ENCODE assay signal across 11 cellular contexts in the genomic region with DNA sequence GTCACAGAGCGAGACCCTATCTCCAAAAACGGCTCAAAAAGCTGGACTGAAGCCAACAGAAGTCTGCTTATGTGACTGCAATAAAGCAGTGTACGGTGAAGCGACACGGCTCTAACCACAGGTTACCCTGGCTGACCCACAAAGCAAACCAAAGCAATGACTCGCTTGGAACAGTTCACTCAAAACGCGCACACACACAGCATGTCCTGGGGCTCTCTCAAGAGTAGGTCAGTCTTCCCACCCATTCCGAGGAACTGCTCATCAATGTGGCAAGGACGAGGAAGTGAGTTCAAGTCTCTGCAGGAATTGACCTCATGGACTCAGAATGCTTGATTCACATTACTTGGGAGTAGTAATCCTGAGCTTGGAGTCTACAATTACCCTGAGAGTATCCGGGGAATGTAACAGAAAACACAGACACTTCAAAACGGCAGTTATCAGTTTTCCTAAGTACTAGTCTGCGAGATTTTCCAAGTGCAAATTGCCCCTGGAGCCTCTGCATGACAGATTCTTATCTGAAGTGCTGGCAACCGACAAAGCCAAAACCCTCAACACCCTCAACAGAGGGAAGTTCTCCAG. TPM values are rescaled to one million over a fixed set of nuclear protein-coding genes. Genes with fewer than 3 reads are reported as not detected.
DNase-seq lines count a peak whose midpoint lies in the region; ATAC-seq, FAIRE-seq and TF ChIP-seq lines count a peak whose summit lies in the region.
"Had no signal": no experiment of that assay in that cellular context is flagged by ENCODE, and none has a peak within 500 bp of the region (broad histone marks: within the 10 kb centered on the region; RNA-seq: fewer than 3 reads in every experiment).

No MANE protein-coding gene starts in this region.

- H3K27me3 Mint-ChIP-seq in Calu3 (ENCODE audit: unreplicated experiment) = no peaks in the 10 kb centered on the region
- H3K27me3 Mint-ChIP-seq: activated naive CD8-positive, alpha-beta T cell treated with anti-CD3 and anti-CD28 coated beads, Interleukin-2, amount 10 ng/mL, durations not matched to agents 7 days and 5 days had no signal

- H4K20me1 ChIP-seq in K562 (replicated peaks; ENCODE audit: control insufficient read depth, insufficient read depth, low read length) = no peaks in the 10 kb centered on the region

- H3K27ac ChIP-seq in K562 (ENCODE audit: extremely low read depth, low read depth, low read length) = no peak overlapping the region
- H3K27ac ChIP-seq: Peyer's patch had no signal

- no peak overlapping the region for H3K27ac Mint-ChIP-seq in Calu3 (ENCODE audit: unreplicated experiment)
- H3K27ac Mint-ChIP-seq: activated naive CD8-positive, alpha-beta T cell treated with anti-CD3 and anti-CD28 coated beads, Interleukin-2, amount 10 ng/mL, durations not matched to agents 7 days and 5 days had no signal

- no peak overlapping the region for H2AFZ ChIP-seq in K562 (ENCODE audit: low read depth, low read length)

- DNase-seq in Calu3 (peak; percentile 28), LNCaP clone FGC (ENCODE audit: low read depth) (peak; percentile 40), K562 (ENCODE audit: extremely low read depth in 1 of 4, low spot score in 3 of 4) (peak in 2 of 4 experiments; percentile 19 to 35), myocyte (ENCODE audit: low read depth) (peak; percentile 62), hypothalamus (lab: John Stamatoyannopoulos, UW) (no peak), KG1 (lab: John Stamatoyannopoulos, UW) (no peak)
- DNase-seq: activated naive CD8-positive, alpha-beta T cell treated with anti-CD3 and anti-CD28 coated beads, Interleukin-2, amount 10 ng/mL, durations not matched to agents 7 days and 5 days; Peyer's patch had no signal

- no peaks in the 10 kb centered on the region for H3K9me1 ChIP-seq in K562 (ENCODE audit: control insufficient read depth, insufficient read depth, low read length)

- H3K27me3 ChIP-seq in K562 (ENCODE audit: control insufficient read depth in 2 of 2, insufficient read depth in 2 of 2, low read length in 2 of 2) = no peaks in the 10 kb centered on the region
- H3K27me3 ChIP-seq: Peyer's patch had no signal

- BruUV-seq in Calu3 (replicated peaks; lab: Mats Ljungman, UMichigan) = no TSS peak
- BruUV-seq in K562 (replicated peaks; lab: Mats Ljungman, UMichigan) = no TSS peak

- no peaks in the 10 kb centered on the region for H3K9me3 ChIP-seq in K562 (replicated peaks; ENCODE audit: control insufficient read depth, insufficient read depth, low read depth, low read length)
- H3K9me3 ChIP-seq: Peyer's patch had no signal

- H3K4me1 ChIP-seq in K562 (replicated peaks in 1 of 2; ENCODE audit: control insufficient read depth in 2 of 2, insufficient read depth in 2 of 2, low read length in 2 of 2) = no peaks in the 10 kb centered on the region; a peak in 2 of 5 replicates
- H3K4me1 ChIP-seq: Peyer's patch had no signal

- no peaks in the 10 kb centered on the region for H3K79me2 ChIP-seq in K562 (ENCODE audit: control insufficient read depth, insufficient read depth, low read length)

- H3K9ac ChIP-seq in K562 (ENCODE audit: insufficient read depth in 1 of 2, low read depth in 2 of 2, low read length in 2 of 2) = no peak overlapping the region

- TF ChIP-seq POLR2A in K562 (conservative IDR thresholded peaks at IDR 0.05) = no peak

- in situ Hi-C loops in K562 (cut with MboI) = no loop called here

- peaks cover 83% of the 10 kb centered on the region; the same call in 2 of the 3 replicates for H3K36me3 ChIP-seq in K562 (ENCODE audit: control insufficient read depth, insufficient read depth, low read length)

- no peaks in the 10 kb centered on the region for H3K9me3 Mint-ChIP-seq in Calu3 (ENCODE audit: low read depth, unreplicated experiment)
- H3K9me3 Mint-ChIP-seq: activated naive CD8-positive, alpha-beta T cell treated with anti-CD3 and anti-CD28 coated beads, Interleukin-2, amount 10 ng/mL, durations not matched to agents 7 days and 5 days had no signal

- TF ChIP-seq EP300 in K562 (IDR thresholded peaks at IDR 0.05; ENCODE audit: low read length) = no peak

- WGBS in K562 (ENCODE audit: insufficient coverage, low coverage, missing lambda C conversion rate) = 33% methylated on average over 9 of the region's 14 CpGs

- peak; percentile 35 for FAIRE-seq in K562 (lab: Jason Lieb, UNC)

- no peak for TF ChIP-seq RAD21 in K562 (CRISPR knock-in tag; conservative IDR thresholded peaks at IDR 0.05 in 1 of 2, IDR thresholded peaks at IDR 0.05 in 1 of 2)

- peaks cover 17% of the 10 kb centered on the region for H3K4me1 Mint-ChIP-seq in Calu3 (ENCODE audit: low read depth, unreplicated experiment)

- peaks cover 40% of the 10 kb centered on the region for H3K36me3 Mint-ChIP-seq in Calu3 (ENCODE audit: insufficient read depth, unreplicated experiment)

- TF ChIP-seq CTCF in Calu3 (IDR thresholded peaks at IDR 0.05; ENCODE audit: unreplicated experiment) (no peak), LNCaP clone FGC (IDR thresholded peaks at IDR 0.05; ENCODE audit: control insufficient read depth, extremely low read depth, insufficient read depth) (no peak), K562 (IDR thresholded peaks at IDR 0.05 in 2 of 3, conservative IDR thresholded peaks at IDR 0.05 in 1 of 3; ENCODE audit: insufficient read depth in 2 of 3, low read depth in 1 of 3, low read length in 3 of 3) (no peak)

- CTCF ChIA-PET in Calu3 (lab: Charles Lee) (interaction anchor here (0.9 kb wide), 1 partner anchor 289 kb away, joined by 6 read pairs; no protein-coding TSS in a partner anchor), K562 (lab: Yijun Ruan, JAX; ENCODE audit: low intra/inter-chr PET ratio) (no interaction called here)

- POLR2A ChIA-PET in K562 (lab: Yijun Ruan, JAX) = no interaction called here

- no peak overlapping the region for H3K4me2 ChIP-seq in K562 (ENCODE audit: insufficient read depth, low read length)

- no peak overlapping the region for H3K4me3 ChIP-seq in LNCaP clone FGC (ENCODE audit: low read depth, low read length)
- H3K4me3 ChIP-seq in K562 = no peak overlapping the region
- H3K4me3 ChIP-seq: Peyer's patch had no signal

- intact Hi-C loops in Calu3 (cut with micrococcal nuclease; ENCODE audit: unreplicated experiment) = no loop called here
- intact Hi-C loops in K562 (cut with micrococcal nuclease) = no loop called here

- ATAC-seq in K562 = no peak
- ATAC-seq in GM18498 (IDR thresholded peaks at IDR 0.05; ENCODE audit: unreplicated experiment) = no peak
- no peak for ATAC-seq in GM18868 (IDR thresholded peaks at IDR 0.05; ENCODE audit: unreplicated experiment)
- ATAC-seq: left lobe of liver had no signal

- no peak overlapping the region for H3K4me3 Mint-ChIP-seq in Calu3 (ENCODE audit: low read depth, unreplicated experiment)
- H3K4me3 Mint-ChIP-seq: activated naive CD8-positive, alpha-beta T cell treated with anti-CD3 and anti-CD28 coated beads, Interleukin-2, amount 10 ng/mL, durations not matched to agents 7 days and 5 days had no signal

RNA-seq across cellular contexts. Expression of a gene that starts 25.4 kb away (rescaled TPM):
- 55.0 and 56.9 TPM in 2 replicates for total RNA-seq in Calu3 (2022)
- 101 and 191 TPM in 2 replicates for total RNA-seq in K562 (2011; cell fraction: chromatin; rRNA removed; ENCODE audit: low replicate concordance)
- total RNA-seq in K562 (2011; cell fraction: nucleolus; rRNA removed) = 108 and 112 TPM in 2 replicates
- 98.5 and 106 TPM in 2 replicates for total RNA-seq in K562 (2011; cell fraction: nucleoplasm; rRNA removed)
- 17.4 and 23.9 TPM in 2 replicates for total RNA-seq in K562 (2014; rRNA removed)
- 6.8 and 8.2 TPM in 2 replicates for total RNA-seq in K562 (2014; rRNA removed; fragmentation: Illumina TruSeq; extraction: Trizol)
- 8.3 and 10.3 TPM in 2 replicates for total RNA-seq in K562 (2015; rRNA removed; fragmentation: Illumina TruSeq; extraction: Trizol)
- 80.3 and 96.4 TPM in 2 replicates for total RNA-seq in K562 (2021)
- 7.9 and 34.2 TPM in 2 replicates for polyA plus RNA-seq in K562 (2011; rRNA removed)
- polyA plus RNA-seq in K562 (2011; cell fraction: cytosol; rRNA removed) = 8.8 and 12.9 TPM in 2 replicates
- polyA plus RNA-seq in K562 (2011; cell fraction: nucleus; rRNA removed) = 89.1 and 93.1 TPM in 2 replicates
- 36.7 and 40.6 TPM in 2 replicates for polyA plus RNA-seq in K562 (2012)
- 24.0 and 35.1 TPM in 2 replicates for polyA plus RNA-seq in K562 (2014; fragmentation: Illumina TruSeq; extraction: Trizol)
- under 1 TPM; 0.29 to 0.53 TPM for polyA plus RNA-seq in K562 (2014; fragmentation: Nextera tagmentation; extraction: Ambion mirVana)
- 17.3 and 20.3 TPM in 2 replicates for polyA plus RNA-seq in K562 (2014; rRNA removed)
- 14.8 and 20.7 TPM in 2 replicates for polyA minus RNA-seq in K562 (2011; rRNA and poly(A)+ RNA removed)
- polyA minus RNA-seq in K562 (2011; cell fraction: cytosol; rRNA and poly(A)+ RNA removed) = 29.0 and 30.2 TPM in 2 replicates
- 47.8 and 62.3 TPM in 2 replicates for polyA minus RNA-seq in K562 (2011; cell fraction: nucleus; rRNA and poly(A)+ RNA removed)
- total RNA-seq in myocyte = 31.3 and 52.0 TPM in 2 replicates
- 29.0 TPM for polyA plus RNA-seq in myocyte (2012)

RNA-seq across cellular contexts. Expression of a gene that starts 31.9 kb away (rescaled TPM):
- total RNA-seq in Calu3 (2022) (21.1 and 27.6 TPM in 2 replicates), K562 (2014; rRNA removed) (7.2 and 12.2 TPM in 2 replicates), K562 (2014; rRNA removed; fragmentation: Illumina TruSeq; extraction: Trizol) (7.3 and 8.2 TPM in 2 replicates), K562 (2015; rRNA removed; fragmentation: Illumina TruSeq; extraction: Trizol) (7.9 and 9.8 TPM in 2 replicates), K562 (2021) (14.7 and 15.2 TPM in 2 replicates), myocyte (7.8 and 10.8 TPM in 2 replicates)
- total RNA-seq in K562 (2011; cell fraction: chromatin; rRNA removed; ENCODE audit: low replicate concordance) = 15.3 and 26.8 TPM in 2 replicates
- 10.2 and 13.6 TPM in 2 replicates for total RNA-seq in K562 (2011; cell fraction: nucleolus; rRNA removed)
- 14.5 and 18.3 TPM in 2 replicates for total RNA-seq in K562 (2011; cell fraction: nucleoplasm; rRNA removed)
- polyA plus RNA-seq in K562 (2011; rRNA removed) (7.0 and 8.8 TPM in 2 replicates), K562 (2014; fragmentation: Illumina TruSeq; extraction: Trizol) (14.3 and 15.3 TPM in 2 replicates), K562 (2014; fragmentation: Nextera tagmentation; extraction: Ambion mirVana) (under 1 TPM; 0.79 to 0.80 TPM), K562 (2014; rRNA removed) (7.5 and 9.4 TPM in 2 replicates)
- polyA plus RNA-seq in K562 (2011; cell fraction: cytosol; rRNA removed) = 6.3 and 14.0 TPM in 2 replicates
- 13.2 and 20.5 TPM in 2 replicates for polyA plus RNA-seq in K562 (2011; cell fraction: nucleus; rRNA removed)
- 13.5 and 18.0 TPM in 2 replicates for polyA plus RNA-seq in K562 (2012)
- polyA minus RNA-seq in K562 (2011; rRNA and poly(A)+ RNA removed) = 3.6 and 5.0 TPM in 2 replicates
- 4.1 and 5.1 TPM in 2 replicates for polyA minus RNA-seq in K562 (2011; cell fraction: cytosol; rRNA and poly(A)+ RNA removed)
- 3.0 and 3.6 TPM in 2 replicates for polyA minus RNA-seq in K562 (2011; cell fraction: nucleus; rRNA and poly(A)+ RNA removed)
- polyA plus RNA-seq in myocyte (2012) = 10.6 TPM

RNA-seq across cellular contexts. Expression of a gene that starts 37.1 kb away (rescaled TPM):
- total RNA-seq in Calu3 (2022) (0.27 and 0.38 TPM in 2 replicates), K562 (2014; rRNA removed) (not detected in 2 replicates), K562 (2014; rRNA removed; fragmentation: Illumina TruSeq; extraction: Trizol) (not detected in 2 replicates), K562 (2015; rRNA removed; fragmentation: Illumina TruSeq; extraction: Trizol) (not detected in 2 replicates), K562 (2021) (not detected in 2 replicates), myocyte (not detected in 2 replicates)
- not detected in 2 replicates for total RNA-seq in K562 (2011; cell fraction: chromatin; rRNA removed; ENCODE audit: low replicate concordance)
- total RNA-seq in K562 (2011; cell fraction: nucleolus; rRNA removed) = not detected in 2 replicates
- not detected in 2 replicates for total RNA-seq in K562 (2011; cell fraction: nucleoplasm; rRNA removed)
- polyA plus RNA-seq in K562 (2011; rRNA removed) (not detected in 2 replicates), K562 (2014; fragmentation: Illumina TruSeq; extraction: Trizol) (not detected in 2 replicates), K562 (2014; fragmentation: Nextera tagmentation; extraction: Ambion mirVana) (not detected), K562 (2014; rRNA removed) (not detected in 2 replicates)
- not detected in 2 replicates for polyA plus RNA-seq in K562 (2011; cell fraction: cytosol; rRNA removed)
- polyA plus RNA-seq in K562 (2011; cell fraction: nucleus; rRNA removed) = not detected in 2 replicates
- not detected in 2 replicates for polyA plus RNA-seq in K562 (2012)
- polyA minus RNA-seq in K562 (2011; rRNA and poly(A)+ RNA removed) = not detected in 2 replicates
- not detected in 2 replicates for polyA minus RNA-seq in K562 (2011; cell fraction: cytosol; rRNA and poly(A)+ RNA removed)
- polyA minus RNA-seq in K562 (2011; cell fraction: nucleus; rRNA and poly(A)+ RNA removed) = not detected in 2 replicates
- not detected for polyA plus RNA-seq in myocyte (2012)
- total RNA-seq: activated naive CD8-positive, alpha-beta T cell treated with anti-CD3 and anti-CD28 coated beads, Interleukin-2, amount 10 ng/mL, durations not matched to agents 7 days and 5 days; Peyer's patch had no signal

RNA-seq across cellular contexts. Expression of a gene that starts 52.7 kb away (rescaled TPM):
- 10.9 and 13.5 TPM in 2 replicates for total RNA-seq in Calu3 (2022)
- total RNA-seq in K562 (2011; cell fraction: chromatin; rRNA removed; ENCODE audit: low replicate concordance) = 6.3 and 9.7 TPM in 2 replicates
- total RNA-seq in K562 (2011; cell fraction: nucleolus; rRNA removed) = 9.7 and 10.4 TPM in 2 replicates
- 7.3 and 11.4 TPM in 2 replicates for total RNA-seq in K562 (2011; cell fraction: nucleoplasm; rRNA removed)
- total RNA-seq in K562 (2014; rRNA removed) = 13.0 and 18.8 TPM in 2 replicates
- total RNA-seq in K562 (2014; rRNA removed; fragmentation: Illumina TruSeq; extraction: Trizol) = 12.6 and 16.1 TPM in 2 replicates
- 15.2 and 19.4 TPM in 2 replicates for total RNA-seq in K562 (2015; rRNA removed; fragmentation: Illumina TruSeq; extraction: Trizol)
- 10.4 and 11.4 TPM in 2 replicates for total RNA-seq in K562 (2021)
- polyA plus RNA-seq in K562 (2011; rRNA removed) = 15.6 and 19.2 TPM in 2 replicates
- 17.7 and 18.3 TPM in 2 replicates for polyA plus RNA-seq in K562 (2011; cell fraction: cytosol; rRNA removed)
- 8.5 and 11.9 TPM in 2 replicates for polyA plus RNA-seq in K562 (2011; cell fraction: nucleus; rRNA removed)
- 10.1 and 13.7 TPM in 2 replicates for polyA plus RNA-seq in K562 (2012)
- polyA plus RNA-seq in K562 (2014; fragmentation: Illumina TruSeq; extraction: Trizol) = 19.0 and 19.1 TPM in 2 replicates
- polyA plus RNA-seq in K562 (2014; fragmentation: Nextera tagmentation; extraction: Ambion mirVana) = 10 to 100 TPM; 17.8 to 30.6 TPM
- 21.1 and 22.5 TPM in 2 replicates for polyA plus RNA-seq in K562 (2014; rRNA removed)
- 11.8 and 11.9 TPM in 2 replicates for polyA minus RNA-seq in K562 (2011; rRNA and poly(A)+ RNA removed)
- 5.7 and 9.1 TPM in 2 replicates for polyA minus RNA-seq in K562 (2011; cell fraction: cytosol; rRNA and poly(A)+ RNA removed)
- 2.1 and 2.4 TPM in 2 replicates for polyA minus RNA-seq in K562 (2011; cell fraction: nucleus; rRNA and poly(A)+ RNA removed)
- 31.0 and 32.7 TPM in 2 replicates for total RNA-seq in myocyte
- polyA plus RNA-seq in myocyte (2012) = 30.4 TPM

Comparison
In these comparisons a context has a peak if more than half of its experiments do, and no peak if none do; other contexts are left out.
1. DNase-seq: peak in Calu3 (single experiment), LNCaP clone FGC (single experiment) and myocyte (single experiment); none in hypothalamus (0 of 51) and KG1 (single experiment).